ENCODE assay signal across 9 cellular contexts in genomic region chr9:33517373-33517772, GRCh38. TPM values are rescaled to one million over a fixed set of nuclear protein-coding genes. Genes with fewer than 3 reads are reported as not detected.
DNase-seq lines count a peak whose midpoint lies in the region; ATAC-seq and TF ChIP-seq lines count a peak whose summit lies in the region.
"Had no signal": no experiment of that assay in that cellular context is flagged by ENCODE, and none has a peak within 500 bp of the region (broad histone marks: within the 10 kb centered on the region; RNA-seq: fewer than 3 reads in every experiment).

No MANE protein-coding gene starts in this region.

- ATAC-seq in thoracic aorta (ENCODE audit: insufficient number of reproducible peaks, low FRiP score, low read depth) (no peak), HG03460 (IDR thresholded peaks at IDR 0.05; ENCODE audit: unreplicated experiment) (no peak)

- H3K9ac ChIP-seq in SU-DHL-6 (ENCODE audit: low read length): no peak overlapping the region

- DNase-seq in D341Med (ENCODE audit: low spot score) (peak; percentile 48), HEK293T (ENCODE audit: extremely low spot score) (peak; percentile 34), foreskin melanocyte (peak; percentile 33), thoracic aorta (ENCODE audit: low spot score) (no peak)
- DNase-seq in activated CD4-positive, alpha-beta memory T cell treated with anti-CD3 and anti-CD28 coated beads, Interleukin-2, amount 10 ng/mL, durations not matched to agents 7 days and 5 days: no peak
- no peak for DNase-seq in activated CD8-positive, alpha-beta memory T cell treated with anti-CD3 and anti-CD28 coated beads for 24 hours

- H3K9me2 ChIP-seq in SU-DHL-6 (replicated peaks; ENCODE audit: insufficient read depth, low read length): no peaks in the 10 kb centered on the region

- no peak overlapping the region for H3K4me3 Mint-ChIP-seq in activated CD4-positive, alpha-beta memory T cell treated with anti-CD3 and anti-CD28 coated beads, Interleukin-2, amount 10 ng/mL, durations not matched to agents 7 days and 5 days

- CTCF ChIA-PET in HEK293T (lab: Yijun Ruan, JAX): interaction anchor here (0.7 to 0.8 kb wide), 4 partner anchors 104 to 397 kb away, joined by 3 to 4 read pairs (median 4); partner anchors contain the start of gene NFX1
- CTCF ChIA-PET in activated CD4-positive, alpha-beta memory T cell treated with anti-CD3 and anti-CD28 coated beads, Interleukin-2, amount 10 ng/mL, durations not matched to agents 7 days and 5 days (lab: Charles Lee): interaction anchor here (0.7 to 1.6 kb wide), 4 partner anchors 8 to 102 kb away, joined by 3 to 5 read pairs (median 4); partner anchors contain the start of gene NOL6

- H4K20me1 ChIP-seq in SU-DHL-6 (ENCODE audit: low read depth, low read length): no peaks in the 10 kb centered on the region

- POLR2A ChIA-PET in HEK293T (lab: Yijun Ruan, JAX): no interaction called here
- POLR2A ChIA-PET in activated CD4-positive, alpha-beta memory T cell treated with anti-CD3 and anti-CD28 coated beads, Interleukin-2, amount 10 ng/mL, durations not matched to agents 7 days and 5 days (lab: Charles Lee): no interaction called here

- no peaks in the 10 kb centered on the region for H3K4me1 ChIP-seq in thoracic aorta (ENCODE audit: control insufficient read depth in 1 of 2, low read depth in 2 of 2)

- H3F3A ChIP-seq in SU-DHL-6 (ENCODE audit: insufficient read depth): no peaks in the 10 kb centered on the region

- no peak overlapping the region for H3K4me2 ChIP-seq in SU-DHL-6 (ENCODE audit: low read depth, low read length, poor library complexity, severe bottlenecking)

- H3K9me3 ChIP-seq in SU-DHL-6 (ENCODE audit: insufficient read depth, low read length) (no peaks in the 10 kb centered on the region), thoracic aorta (no peaks in the 10 kb centered on the region)

- H3K36me3 Mint-ChIP-seq in activated CD4-positive, alpha-beta memory T cell treated with anti-CD3 and anti-CD28 coated beads, Interleukin-2, amount 10 ng/mL, durations not matched to agents 7 days and 5 days (ENCODE audit: low read depth): no peaks in the 10 kb centered on the region

- H2AFZ ChIP-seq in SU-DHL-6 (ENCODE audit: low read depth, low read length, severe bottlenecking): no peak overlapping the region

- H3K9me3 Mint-ChIP-seq in activated CD4-positive, alpha-beta memory T cell treated with anti-CD3 and anti-CD28 coated beads, Interleukin-2, amount 10 ng/mL, durations not matched to agents 7 days and 5 days: no peaks in the 10 kb centered on the region

- no peaks in the 10 kb centered on the region for H3K4me1 Mint-ChIP-seq in activated CD4-positive, alpha-beta memory T cell treated with anti-CD3 and anti-CD28 coated beads, Interleukin-2, amount 10 ng/mL, durations not matched to agents 7 days and 5 days

- H3K27ac ChIP-seq in SU-DHL-6 (ENCODE audit: low read depth, low read length): no peak overlapping the region
- no peak overlapping the region for H3K27ac ChIP-seq in thoracic aorta
- H3K27ac ChIP-seq: SK-N-MC had no signal

- H3K36me3 ChIP-seq in SU-DHL-6 (ENCODE audit: low read length): no peaks in the 10 kb centered on the region
- no peaks in the 10 kb centered on the region for H3K36me3 ChIP-seq in thoracic aorta

- peak; percentile 45 for TF ChIP-seq CTCF in SU-DHL-6 (IDR thresholded peaks at IDR 0.05; ENCODE audit: insufficient read depth, low read length, poor library complexity, severe bottlenecking)
- TF ChIP-seq CTCF in thoracic aorta (IDR thresholded peaks at IDR 0.05): peak; percentile 45

- H3K27me3 ChIP-seq in SU-DHL-6 (ENCODE audit: low read length) (no peaks in the 10 kb centered on the region), thoracic aorta (replicated peaks; ENCODE audit: insufficient read depth) (no peaks in the 10 kb centered on the region)

- peaks cover 25% of the 10 kb centered on the region for H3K27me3 Mint-ChIP-seq in activated CD4-positive, alpha-beta memory T cell treated with anti-CD3 and anti-CD28 coated beads, Interleukin-2, amount 10 ng/mL, durations not matched to agents 7 days and 5 days

- H3K4me3 ChIP-seq in SU-DHL-6 (ENCODE audit: insufficient read depth, low read length, poor library complexity, severe bottlenecking): no peak overlapping the region
- H3K4me3 ChIP-seq in thoracic aorta: no peak overlapping the region
- H3K4me3 ChIP-seq: SK-N-MC had no signal

- no peaks in the 10 kb centered on the region for H3K79me2 ChIP-seq in SU-DHL-6 (ENCODE audit: insufficient read depth, low read length)

- no peak overlapping the region for H3K27ac Mint-ChIP-seq in activated CD4-positive, alpha-beta memory T cell treated with anti-CD3 and anti-CD28 coated beads, Interleukin-2, amount 10 ng/mL, durations not matched to agents 7 days and 5 days

TF ChIP-seq in HEK293T, 16 proteins besides CTCF, POLR2A, EP300 and RAD21:
- TF ChIP-seq, protein P1, sequence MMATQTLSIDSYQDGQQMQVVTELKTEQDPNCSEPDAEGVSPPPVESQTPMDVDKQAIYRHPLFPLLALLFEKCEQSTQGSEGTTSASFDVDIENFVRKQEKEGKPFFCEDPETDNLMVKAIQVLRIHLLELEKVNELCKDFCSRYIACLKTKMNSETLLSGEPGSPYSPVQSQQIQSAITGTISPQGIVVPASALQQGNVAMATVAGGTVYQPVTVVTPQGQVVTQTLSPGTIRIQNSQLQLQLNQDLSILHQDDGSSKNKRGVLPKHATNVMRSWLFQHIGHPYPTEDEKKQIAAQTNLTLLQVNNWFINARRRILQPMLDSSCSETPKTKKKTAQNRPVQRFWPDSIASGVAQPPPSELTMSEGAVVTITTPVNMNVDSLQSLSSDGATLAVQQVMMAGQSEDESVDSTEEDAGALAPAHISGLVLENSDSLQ (IDR thresholded peaks at IDR 0.05): peak; percentile 54; the same call in 1 of the 2 replicates
- no peak for TF ChIP-seq ARNT (IDR thresholded peaks at IDR 0.05)

RNA-seq across cellular contexts. Expression of gene ANKRD18B, which starts 6.7 kb away (rescaled TPM):
- not detected for total RNA-seq in thoracic aorta
- 1 to 10 TPM; 1.1 to 2.1 TPM for total RNA-seq in activated CD4-positive, alpha-beta memory T cell treated with anti-CD3 and anti-CD28 coated beads, Interleukin-2, amount 10 ng/mL, durations not matched to agents 7 days and 5 days

RNA-seq across cellular contexts. Expression of gene NOL6, which starts 43.6 kb away (rescaled TPM):
- 10 to 100 TPM; 20.8 to 34.9 TPM for total RNA-seq in thoracic aorta
- total RNA-seq in activated CD4-positive, alpha-beta memory T cell treated with anti-CD3 and anti-CD28 coated beads, Interleukin-2, amount 10 ng/mL, durations not matched to agents 7 days and 5 days: 10 to 100 TPM; 21.6 to 22.4 TPM

Comparison
In these comparisons a context has a peak if more than half of its experiments do, and no peak if none do; other contexts are left out.
1. DNase-seq: peak in D341Med (single experiment), HEK293T (single experiment) and foreskin melanocyte (single experiment); none in thoracic aorta (single experiment), activated CD4-positive, alpha-beta memory T cell treated with anti-CD3 and anti-CD28 coated beads, Interleukin-2, amount 10 ng/mL, durations not matched to agents 7 days and 5 days (single experiment) and activated CD8-positive, alpha-beta memory T cell treated with anti-CD3 and anti-CD28 coated beads for 24 hours (single experiment).